Comparison of ENCODE assay signal across 8 cellular contexts in genomic region chr5:141135030-141135717, GRCh38. TPM values are rescaled to one million over a fixed set of nuclear protein-coding genes. Genes with fewer than 3 reads are reported as not detected.
DNase-seq lines count a peak whose midpoint lies in the region; ATAC-seq, FAIRE-seq and TF ChIP-seq lines count a peak whose summit lies in the region.

Gene PCDHB5 (plus strand): TSS chr5:141135206. CDS start chr5:141135435, 229 bp downstream.

- peak; percentile 44 for FAIRE-seq in HTR-8/SVneo (lab: Jason Lieb, UNC)

- peak within 1 kb of the TSS; percentile 64; the same call in 1 of the 2 replicates for H3K27ac Mint-ChIP-seq in WTC11

- H3K27me3 Mint-ChIP-seq in WTC11 (ENCODE audit: low read depth): no peaks in the 10 kb centered on the region

- H3K9me3 Mint-ChIP-seq in WTC11: peaks cover 40% of the 10 kb centered on the region

- peaks cover 24% of the 10 kb centered on the region for H3K36me3 Mint-ChIP-seq in WTC11

- POLR2A ChIA-PET in WTC11 (lab: Charles Lee): no interaction called here

- CTCF ChIA-PET in WTC11 (lab: Charles Lee): interaction anchor here (0.6 to 4.0 kb wide), 55 partner anchors 9 to 429 kb away, joined by 3 to 45 read pairs (median 5); partner anchors contain the start of genes PCDHA10, PCDHA4, PCDHB1 and PCDHB10

- H3K4me3 ChIP-seq in AG10803 (ENCODE audit: low read length): peak within 1 kb of the TSS; percentile 52
- peak within 1 kb of the TSS; percentile 57 for H3K4me3 ChIP-seq in iPS-11a (ENCODE audit: low read depth, low read length)

- DNase-seq in AG10803 (ENCODE audit: low read depth) (peak; percentile 5), HTR-8/SVneo (ENCODE audit: insufficient read length, low spot score) (peak; percentile 72), WTC11 (ENCODE audit: low spot score) (peak; percentile 72), superior temporal gyrus (ENCODE audit: extremely low spot score) (peak; percentile 70), dedifferentiated amniotic fluid mesenchymal stem cell (ENCODE audit: extremely low spot score) (no peak)

- ATAC-seq in WTC11 (peak; percentile 89), GM19023 (IDR thresholded peaks at IDR 0.05; ENCODE audit: unreplicated experiment) (no peak), GM21447 (IDR thresholded peaks at IDR 0.05; ENCODE audit: unreplicated experiment) (no peak)

- H3K4me1 Mint-ChIP-seq in WTC11: peaks cover 4% of the 10 kb centered on the region; the same call in 1 of the 2 replicates

- TF ChIP-seq CTCF in AG10803 (conservative IDR thresholded peaks at IDR 0.05; ENCODE audit: low read length) (peak; percentile 49), WTC11 (IDR thresholded peaks at IDR 0.05) (peak; percentile 72)

- H3K4me3 Mint-ChIP-seq in WTC11: peak within 1 kb of the TSS; percentile 74

TF ChIP-seq in WTC11, 78 proteins besides CTCF, POLR2A, EP300 and RAD21:
- TF ChIP-seq STAT6 (CRISPR knock-in tag; conservative IDR thresholded peaks at IDR 0.05; ENCODE audit: low read depth): no peak
- TF ChIP-seq MAX (CRISPR knock-in tag; IDR thresholded peaks at IDR 0.05): no peak
- TF ChIP-seq ZNF423 (CRISPR knock-in tag; IDR thresholded peaks at IDR 0.05): no peak
- no peak for TF ChIP-seq JAZF1 (CRISPR knock-in tag; IDR thresholded peaks at IDR 0.05)
- TF ChIP-seq E2F1 (CRISPR knock-in tag; IDR thresholded peaks at IDR 0.05): no peak
- TF ChIP-seq, protein P1, sequence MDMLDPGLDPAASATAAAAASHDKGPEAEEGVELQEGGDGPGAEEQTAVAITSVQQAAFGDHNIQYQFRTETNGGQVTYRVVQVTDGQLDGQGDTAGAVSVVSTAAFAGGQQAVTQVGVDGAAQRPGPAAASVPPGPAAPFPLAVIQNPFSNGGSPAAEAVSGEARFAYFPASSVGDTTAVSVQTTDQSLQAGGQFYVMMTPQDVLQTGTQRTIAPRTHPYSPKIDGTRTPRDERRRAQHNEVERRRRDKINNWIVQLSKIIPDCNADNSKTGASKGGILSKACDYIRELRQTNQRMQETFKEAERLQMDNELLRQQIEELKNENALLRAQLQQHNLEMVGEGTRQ (CRISPR knock-in tag; IDR thresholded peaks at IDR 0.05): no peak
- TF ChIP-seq ZNF425 (CRISPR knock-in tag; conservative IDR thresholded peaks at IDR 0.05): no peak
- no peak for TF ChIP-seq AFF4 (CRISPR knock-in tag; IDR thresholded peaks at IDR 0.05; ENCODE audit: borderline replicate concordance)
- no peak for TF ChIP-seq ZNF138 (CRISPR knock-in tag; conservative IDR thresholded peaks at IDR 0.05)
- TF ChIP-seq NFATC4 (CRISPR knock-in tag; IDR thresholded peaks at IDR 0.05): no peak
- TF ChIP-seq, protein P2, sequence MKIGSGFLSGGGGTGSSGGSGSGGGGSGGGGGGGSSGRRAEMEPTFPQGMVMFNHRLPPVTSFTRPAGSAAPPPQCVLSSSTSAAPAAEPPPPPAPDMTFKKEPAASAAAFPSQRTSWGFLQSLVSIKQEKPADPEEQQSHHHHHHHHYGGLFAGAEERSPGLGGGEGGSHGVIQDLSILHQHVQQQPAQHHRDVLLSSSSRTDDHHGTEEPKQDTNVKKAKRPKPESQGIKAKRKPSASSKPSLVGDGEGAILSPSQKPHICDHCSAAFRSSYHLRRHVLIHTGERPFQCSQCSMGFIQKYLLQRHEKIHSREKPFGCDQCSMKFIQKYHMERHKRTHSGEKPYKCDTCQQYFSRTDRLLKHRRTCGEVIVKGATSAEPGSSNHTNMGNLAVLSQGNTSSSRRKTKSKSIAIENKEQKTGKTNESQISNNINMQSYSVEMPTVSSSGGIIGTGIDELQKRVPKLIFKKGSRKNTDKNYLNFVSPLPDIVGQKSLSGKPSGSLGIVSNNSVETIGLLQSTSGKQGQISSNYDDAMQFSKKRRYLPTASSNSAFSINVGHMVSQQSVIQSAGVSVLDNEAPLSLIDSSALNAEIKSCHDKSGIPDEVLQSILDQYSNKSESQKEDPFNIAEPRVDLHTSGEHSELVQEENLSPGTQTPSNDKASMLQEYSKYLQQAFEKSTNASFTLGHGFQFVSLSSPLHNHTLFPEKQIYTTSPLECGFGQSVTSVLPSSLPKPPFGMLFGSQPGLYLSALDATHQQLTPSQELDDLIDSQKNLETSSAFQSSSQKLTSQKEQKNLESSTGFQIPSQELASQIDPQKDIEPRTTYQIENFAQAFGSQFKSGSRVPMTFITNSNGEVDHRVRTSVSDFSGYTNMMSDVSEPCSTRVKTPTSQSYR (CRISPR knock-in tag; IDR thresholded peaks at IDR 0.05): no peak
- TF ChIP-seq NR3C1 (CRISPR knock-in tag; conservative IDR thresholded peaks at IDR 0.05; ENCODE audit: low read depth): no peak

RNA-seq across cellular contexts. Expression of gene PCDHB5, which starts in this region (rescaled TPM):
- 6.8 to 12.5 TPM (median 8.5 TPM) in 3 replicates for total RNA-seq in WTC11 (2021)
